In genomic region chr10:101060951-101061813, GRCh38 we compare ENCODE assay signal across 8 cellular contexts. TPM values are rescaled to one million over a fixed set of nuclear protein-coding genes. Genes with fewer than 3 reads are reported as not detected.
A peak's percentile ranks its signal among the peaks of the same experiment; 100 is the strongest.
DNase-seq lines count a peak whose midpoint lies in the region; ATAC-seq and TF ChIP-seq lines count a peak whose summit lies in the region.

No MANE protein-coding gene starts in this region.

- intact Hi-C loops in CD8-positive, alpha-beta T cell (cut with DNase I, micrococcal nuclease) = loop anchor here (1.0 to 5.0 kb wide), 11 partner anchors 7 to 631 kb away; partner anchors contain the start of genes MRPL43 (in 1 of the 2), SLF2 (in 1 of the 2) and TWNK (in 1 of the 2)
- intact Hi-C loops in activated CD8-positive, alpha-beta T cell treated with anti-CD3 and anti-CD28 coated beads for 36 hours (cut with micrococcal nuclease) = loop anchor here (2.0 kb wide), 1 partner anchor 42 kb away; no protein-coding TSS in a partner anchor

- peaks cover 27% of the 10 kb centered on the region for H3K27me3 Mint-ChIP-seq in CD8-positive, alpha-beta T cell (ENCODE audit: low read depth)
- peaks cover 28% of the 10 kb centered on the region for H3K27me3 Mint-ChIP-seq in activated CD8-positive, alpha-beta T cell treated with anti-CD3 and anti-CD28 coated beads for 36 hours
- no peaks in the 10 kb centered on the region for H3K27me3 Mint-ChIP-seq in endothelial cell (ENCODE audit: unreplicated experiment)

- H3K4me3 Mint-ChIP-seq in CD8-positive, alpha-beta T cell = peak overlapping the region; percentile 98
- peak overlapping the region; percentile 82 for H3K4me3 Mint-ChIP-seq in activated CD8-positive, alpha-beta T cell treated with anti-CD3 and anti-CD28 coated beads for 36 hours
- H3K4me3 Mint-ChIP-seq in endothelial cell (ENCODE audit: unreplicated experiment) = peak overlapping the region; percentile 96

- H3K4me3 ChIP-seq in CD8-positive, alpha-beta T cell (ENCODE audit: low read depth, low read length) = peak overlapping the region; percentile 94
- H3K4me3 ChIP-seq in mononuclear cell (ENCODE audit: low read length) = peak overlapping the region; percentile 85

- CTCF ChIA-PET in CD8-positive, alpha-beta T cell (lab: Charles Lee) = interaction anchor here (0.9 to 20.9 kb wide), 12 partner anchors 8 to 80 kb away, joined by 3 to 580 read pairs (median 4); partner anchors contain the start of genes PDZD7 and SFXN3
- CTCF ChIA-PET in activated CD8-positive, alpha-beta T cell treated with anti-CD3 and anti-CD28 coated beads for 36 hours (lab: Charles Lee) = interaction anchor here (0.7 to 23.2 kb wide), 17 partner anchors 7 to 81 kb away, joined by 3 to 655 read pairs (median 5); no protein-coding TSS in a partner anchor

- TF ChIP-seq CTCF in CD8-positive, alpha-beta T cell (IDR thresholded peaks at IDR 0.05) = no peak
- no peak for TF ChIP-seq CTCF in activated CD8-positive, alpha-beta T cell treated with anti-CD3 and anti-CD28 coated beads for 36 hours (IDR thresholded peaks at IDR 0.05)
- TF ChIP-seq CTCF in endothelial cell (IDR thresholded peaks at IDR 0.05; ENCODE audit: unreplicated experiment) = no peak

- H3K9me3 ChIP-seq in CD8-positive, alpha-beta T cell (ENCODE audit: low read length) = no peaks in the 10 kb centered on the region
- H3K9me3 ChIP-seq in mononuclear cell (ENCODE audit: low read depth, low read length) = no peaks in the 10 kb centered on the region

- H3K36me3 Mint-ChIP-seq in CD8-positive, alpha-beta T cell = peaks cover 5% of the 10 kb centered on the region
- peaks cover 2% of the 10 kb centered on the region for H3K36me3 Mint-ChIP-seq in activated CD8-positive, alpha-beta T cell treated with anti-CD3 and anti-CD28 coated beads for 36 hours (ENCODE audit: low read depth)
- H3K36me3 Mint-ChIP-seq in endothelial cell (ENCODE audit: low read depth, unreplicated experiment) = no peaks in the 10 kb centered on the region

- H3K36me3 ChIP-seq in CD8-positive, alpha-beta T cell (ENCODE audit: insufficient read depth, low read length) = no peaks in the 10 kb centered on the region

- peaks cover 29% of the 10 kb centered on the region for H3K4me1 Mint-ChIP-seq in CD8-positive, alpha-beta T cell (ENCODE audit: low read depth)
- peaks cover 22% of the 10 kb centered on the region for H3K4me1 Mint-ChIP-seq in activated CD8-positive, alpha-beta T cell treated with anti-CD3 and anti-CD28 coated beads for 36 hours (ENCODE audit: low read depth)
- H3K4me1 Mint-ChIP-seq in endothelial cell (ENCODE audit: unreplicated experiment) = peaks cover 49% of the 10 kb centered on the region

- H3K27ac Mint-ChIP-seq in CD8-positive, alpha-beta T cell = peak overlapping the region; percentile 91
- H3K27ac Mint-ChIP-seq in activated CD8-positive, alpha-beta T cell treated with anti-CD3 and anti-CD28 coated beads for 36 hours = peak overlapping the region; percentile 96
- H3K27ac Mint-ChIP-seq in endothelial cell (ENCODE audit: unreplicated experiment) = peak overlapping the region; percentile 94

- no peaks in the 10 kb centered on the region for H3K9me3 Mint-ChIP-seq in CD8-positive, alpha-beta T cell
- H3K9me3 Mint-ChIP-seq in activated CD8-positive, alpha-beta T cell treated with anti-CD3 and anti-CD28 coated beads for 36 hours = no peaks in the 10 kb centered on the region
- H3K9me3 Mint-ChIP-seq in endothelial cell (ENCODE audit: unreplicated experiment) = no peaks in the 10 kb centered on the region

- peak in 6 of 7 experiments; percentile 68 to 92 (median 88) for DNase-seq in CD8-positive, alpha-beta T cell
- DNase-seq in NCI-H69 (lab: John Stamatoyannopoulos, UW) (peak; percentile 89), endothelial cell (ENCODE audit: low spot score) (peak; percentile 96)
- DNase-seq in activated CD8-positive, alpha-beta T cell treated with anti-CD3 and anti-CD28 coated beads for 36 hours = peak; percentile 93
- DNase-seq in stimulated activated CD8-positive, alpha-beta memory T cell treated with anti-CD3 and anti-CD28 coated beads, Interleukin-4, amount 100 ng/mL, for 48 hours = peak; percentile 96

- peak overlapping the region; percentile 55 for H3K27ac ChIP-seq in CD8-positive, alpha-beta T cell (ENCODE audit: low read depth, low read length)

- H3K4me1 ChIP-seq in CD8-positive, alpha-beta T cell (ENCODE audit: insufficient read depth, low read length) = peaks cover 30% of the 10 kb centered on the region
- peaks cover 53% of the 10 kb centered on the region for H3K4me1 ChIP-seq in mononuclear cell (ENCODE audit: insufficient read depth, low read length)

- peak; percentile 76 for ATAC-seq in CD8-positive, alpha-beta T cell
- ATAC-seq in GM19324 (IDR thresholded peaks at IDR 0.05; ENCODE audit: low FRiP score, unreplicated experiment) (peak; percentile 71), HG03442 (IDR thresholded peaks at IDR 0.05; ENCODE audit: unreplicated experiment) (peak; percentile 52)
- ATAC-seq in activated CD8-positive, alpha-beta T cell treated with anti-CD3 and anti-CD28 coated beads for 36 hours = peak; percentile 80

- POLR2A ChIA-PET in CD8-positive, alpha-beta T cell (lab: Charles Lee) = interaction anchor here (1.0 to 2.2 kb wide), 5 partner anchors 11 to 149 kb away, joined by 3 to 8 read pairs (median 5); partner anchors contain the start of genes PDZD7 and SLF2
- POLR2A ChIA-PET in activated CD8-positive, alpha-beta T cell treated with anti-CD3 and anti-CD28 coated beads for 36 hours (lab: Charles Lee) = interaction anchor here (0.9 to 3.1 kb wide), 5 partner anchors 10 to 26 kb away, joined by 3 to 19 read pairs (median 3); no protein-coding TSS in a partner anchor

- H3K27me3 ChIP-seq in CD8-positive, alpha-beta T cell (ENCODE audit: insufficient read depth, low read length) = peaks cover 33% of the 10 kb centered on the region
- peaks cover 45% of the 10 kb centered on the region for H3K27me3 ChIP-seq in mononuclear cell (ENCODE audit: insufficient read depth, low read length)

RNA-seq across cellular contexts. Expression of gene KAZALD1, which starts 0.6 kb away (rescaled TPM):
- total RNA-seq in CD8-positive, alpha-beta T cell = not detected
- total RNA-seq in activated CD8-positive, alpha-beta T cell treated with anti-CD3 and anti-CD28 coated beads for 36 hours = under 1 TPM; 0.72 to 0.90 TPM
- 10.6 TPM for total RNA-seq in endothelial cell (ENCODE audit: unreplicated experiment)
- 0.42 TPM for total RNA-seq in mononuclear cell

RNA-seq across cellular contexts. Expression of gene SFXN3, which starts 30.1 kb away (rescaled TPM):
- 10 to 100 TPM; 38.1 to 39.3 TPM for total RNA-seq in CD8-positive, alpha-beta T cell
- 10 to 100 TPM; 28.8 to 29.6 TPM for total RNA-seq in activated CD8-positive, alpha-beta T cell treated with anti-CD3 and anti-CD28 coated beads for 36 hours
- 27.1 TPM for total RNA-seq in endothelial cell (ENCODE audit: unreplicated experiment)
- total RNA-seq in mononuclear cell = 28.4 TPM

RNA-seq across cellular contexts. Expression of gene PDZD7, which starts 30.3 kb away (rescaled TPM):
- total RNA-seq in CD8-positive, alpha-beta T cell = 1 to 10 TPM in 1 of 2 experiments, under 1 TPM in 1; 0.95 to 1.7 TPM
- total RNA-seq in activated CD8-positive, alpha-beta T cell treated with anti-CD3 and anti-CD28 coated beads for 36 hours = under 1 TPM; 0.25 to 0.65 TPM
- 0.54 TPM for total RNA-seq in endothelial cell (ENCODE audit: unreplicated experiment)
- 0.21 TPM for total RNA-seq in mononuclear cell

Comparison
In these comparisons a context has a peak if more than half of its experiments do, and no peak if none do; other contexts are left out.
1. Peak in every context shown above with its lines: DNase-seq, ATAC-seq, H3K4me3 ChIP-seq and H3K27ac ChIP-seq.